8 cellular contexts compared by ENCODE assay signal in the genomic region with DNA sequence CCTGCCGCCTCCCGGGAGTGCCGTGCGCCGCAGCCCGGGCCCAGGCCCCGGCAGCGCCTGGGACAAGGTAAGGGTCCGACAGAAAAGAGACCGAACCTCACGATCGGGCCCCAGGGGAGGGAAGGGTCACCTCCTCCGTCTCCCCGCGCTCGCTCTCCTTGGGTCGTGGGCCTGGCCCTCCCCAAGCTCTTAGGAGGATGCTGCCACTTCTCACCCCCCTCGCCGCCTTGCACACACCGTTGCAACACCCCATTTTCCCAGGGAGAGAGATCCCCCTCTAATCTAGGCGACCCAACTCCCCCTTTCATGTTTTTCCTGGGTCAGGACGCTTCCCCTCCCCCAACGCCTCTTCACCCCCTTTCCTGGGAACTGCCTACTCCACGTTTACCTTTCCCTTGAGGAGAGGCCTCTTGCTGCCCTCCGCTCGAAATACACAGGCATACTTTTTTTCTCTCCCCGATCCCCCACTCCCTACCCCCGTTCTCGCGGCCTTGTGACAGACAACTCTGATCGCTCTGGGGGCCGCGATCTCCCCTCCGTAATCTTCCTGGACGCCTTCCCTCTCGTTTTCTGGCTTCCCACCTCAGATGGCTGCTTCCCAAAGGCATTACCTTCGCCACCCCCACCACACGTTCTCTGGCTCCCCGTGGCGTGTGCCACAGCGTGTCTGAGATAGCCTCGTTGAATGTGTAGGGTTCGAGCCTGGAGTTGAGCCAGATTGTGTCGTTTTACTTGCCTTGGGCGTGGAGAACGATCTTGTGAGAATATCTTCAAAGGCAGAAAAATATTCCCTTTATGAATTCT. TPM values are rescaled to one million over a fixed set of nuclear protein-coding genes. Genes with fewer than 3 reads are reported as not detected.
A peak's percentile ranks its signal among the peaks of the same experiment; 100 is the strongest.
DNase-seq lines count a peak whose midpoint lies in the region; ATAC-seq, FAIRE-seq and TF ChIP-seq lines count a peak whose summit lies in the region.

No MANE protein-coding gene starts in this region.

- TF ChIP-seq RAD21 in H1 (IDR thresholded peaks at IDR 0.05 in 1 of 2, conservative IDR thresholded peaks at IDR 0.05 in 1 of 2; ENCODE audit: low read depth in 2 of 2, low read length in 2 of 2) = no peak

- no peaks in the 10 kb centered on the region for H3K9me3 ChIP-seq in H1 (ENCODE audit: insufficient read depth in 2 of 2, low read depth in 1 of 2, low read length in 1 of 2)
- H3K9me3 ChIP-seq in mononuclear cell (ENCODE audit: low read depth, low read length) = no peaks in the 10 kb centered on the region
- no peaks in the 10 kb centered on the region for H3K9me3 ChIP-seq in stomach smooth muscle (ENCODE audit: control insufficient read depth in 2 of 2, low read length in 2 of 2)

- H3K4me2 ChIP-seq in H1 (ENCODE audit: insufficient read depth in 1 of 2, low read depth in 2 of 2, low read length in 2 of 2) = peak overlapping the region; percentile 78 to 89

- H4K91ac ChIP-seq in H1 (replicated peaks; ENCODE audit: insufficient read length, low read length) = peak overlapping the region; percentile 84

- H2BK15ac ChIP-seq in H1 (ENCODE audit: low read length) = no peak overlapping the region; the same call in 1 of the 2 replicates

- peaks cover 16% of the 10 kb centered on the region for H3K23me2 ChIP-seq in H1 (ENCODE audit: low read depth, low read length)

- no peaks in the 10 kb centered on the region for H3K27me3 ChIP-seq in H1 (replicated peaks in 1 of 4; ENCODE audit: control insufficient read depth in 3 of 4, extremely low read depth in 1 of 4, insufficient read depth in 3 of 4, low read length in 3 of 4)
- no peaks in the 10 kb centered on the region for H3K27me3 ChIP-seq in mononuclear cell (ENCODE audit: insufficient read depth, low read length)
- H3K27me3 ChIP-seq in stomach smooth muscle (ENCODE audit: control insufficient read depth in 1 of 2, insufficient read depth in 2 of 2, low read length in 2 of 2) = no peaks in the 10 kb centered on the region

- H3K36me3 ChIP-seq in H1 (ENCODE audit: control insufficient read depth in 2 of 4, insufficient read depth in 4 of 4, low read length in 3 of 4) (peaks cover 2 to 23% (median 12%) of the 10 kb centered on the region in 4 experiments; a peak in 6 of 8 replicates), stomach smooth muscle (ENCODE audit: control insufficient read depth in 2 of 2, insufficient read depth in 2 of 2, low read length in 2 of 2) (peaks cover 3 to 4% of the 10 kb centered on the region in 2 donors)

- peaks cover 5 to 27% (median 12%) of the 10 kb centered on the region in 4 experiments; a peak in 6 of 7 replicates for H3K4me1 ChIP-seq in H1 (replicated peaks in 1 of 4; ENCODE audit: control insufficient read depth in 3 of 4, insufficient read depth in 4 of 4, low read length in 3 of 4)
- peaks cover 61% of the 10 kb centered on the region for H3K4me1 ChIP-seq in mononuclear cell (ENCODE audit: insufficient read depth, low read length)
- peaks cover 32% of the 10 kb centered on the region for H3K4me1 ChIP-seq in stomach smooth muscle (ENCODE audit: control insufficient read depth, insufficient read depth, low read length)

- H3K27ac Mint-ChIP-seq in activated CD4-positive, alpha-beta memory T cell treated with anti-CD3 and anti-CD28 coated beads for 36 hours = peak overlapping the region; percentile 98

- H3K4me3 Mint-ChIP-seq in activated CD4-positive, alpha-beta memory T cell treated with anti-CD3 and anti-CD28 coated beads for 36 hours = peak overlapping the region; percentile 94

- H3K79me1 ChIP-seq in H1 (ENCODE audit: low read depth, low read length) = no peaks in the 10 kb centered on the region

- H3K27ac ChIP-seq in H1 (ENCODE audit: low read depth, low read length) (peak overlapping the region; percentile 99), stomach smooth muscle (ENCODE audit: low read length) (peak overlapping the region; percentile 97)

- CTCF ChIA-PET in activated CD4-positive, alpha-beta memory T cell treated with anti-CD3 and anti-CD28 coated beads for 36 hours (lab: Charles Lee) = interaction anchor here (1.5 kb wide), 1 partner anchor 45 kb away, joined by 6 read pairs; no protein-coding TSS in a partner anchor
- CTCF ChIA-PET in H1 (lab: Charles Lee; ENCODE audit: partially characterized antibody) = interaction anchor here (2.1 to 4.7 kb wide), 2 partner anchors 26 to 45 kb away, joined by 7 to 43 read pairs; no protein-coding TSS in a partner anchor

- H3K9me3 Mint-ChIP-seq in activated CD4-positive, alpha-beta memory T cell treated with anti-CD3 and anti-CD28 coated beads for 36 hours = no peaks in the 10 kb centered on the region

- H2AK5ac ChIP-seq in H1 (ENCODE audit: low read depth, low read length) = peak overlapping the region; percentile 92

- H2BK120ac ChIP-seq in H1 (replicated peaks; ENCODE audit: low read depth, low read length) = no peak overlapping the region

- H3K56ac ChIP-seq in H1 (replicated peaks; ENCODE audit: insufficient read length, low read depth, low read length) = peak overlapping the region; percentile 87

- H4K5ac ChIP-seq in H1 (ENCODE audit: insufficient read length, low read depth, low read length) = peak overlapping the region; percentile 52

- H3K27me3 Mint-ChIP-seq in activated CD4-positive, alpha-beta memory T cell treated with anti-CD3 and anti-CD28 coated beads for 36 hours = no peaks in the 10 kb centered on the region

- peak overlapping the region; percentile 16 for H3K14ac ChIP-seq in H1 (ENCODE audit: insufficient read length)

- H3K79me2 ChIP-seq in H1 (ENCODE audit: control insufficient read depth in 1 of 2, insufficient read depth in 2 of 2, low read length in 2 of 2) = peaks cover 79 to 86% of the 10 kb centered on the region in 2 experiments

- H2AFZ ChIP-seq in H1 (ENCODE audit: low read length) = no peak overlapping the region

- no peak overlapping the region for H2BK20ac ChIP-seq in H1 (ENCODE audit: low read length)

- 3% methylated on average over 44 of the region's 46 CpGs; no CpG with 5 or more reads in 1 of the 2 experiments for WGBS in H1 (ENCODE audit: extremely low coverage in 1 of 2, insufficient coverage in 1 of 2, insufficient read length in 1 of 2, insufficient replicate concordance in 2 of 2, low coverage in 1 of 2, low lambda C conversion rate in 2 of 2, missing lambda C conversion rate in 1 of 2), 2 experiments

- intact Hi-C loops in activated CD4-positive, alpha-beta memory T cell treated with anti-CD3 and anti-CD28 coated beads for 36 hours (cut with micrococcal nuclease) = loop anchor here (1.0 to 10.0 kb wide), 14 partner anchors 25 to 851 kb away; a partner anchor contains a TSS

- no peak overlapping the region for H3K23ac ChIP-seq in H1 (ENCODE audit: insufficient read length)

- H3K9ac ChIP-seq in H1 (replicated peaks in 1 of 4; ENCODE audit: extremely low read depth in 1 of 4, low read depth in 3 of 4, low read length in 3 of 4) (peak overlapping the region; percentile 98 to 100 (median 99)), stomach smooth muscle (ENCODE audit: low read length in 2 of 2) (peak overlapping the region; percentile 99)

- DNase-seq in ELF-1 (ENCODE audit: low read depth, low spot score) (peak; percentile 63), M059J (ENCODE audit: low read depth) (peak; percentile 43), H1 (ENCODE audit: low read depth in 1 of 2, low spot score in 2 of 2) (peak in 1 of 2 experiments; percentile 65), KG1 (lab: John Stamatoyannopoulos, UW) (no peak)
- peak; percentile 44 for DNase-seq in activated CD4-positive, alpha-beta memory T cell treated with anti-CD3 and anti-CD28 coated beads for 36 hours

- H4K8ac ChIP-seq in H1 (ENCODE audit: extremely low read depth, insufficient read depth, low read length) = peak overlapping the region; percentile 99

- peak overlapping the region; percentile 99 for H3K4ac ChIP-seq in H1 (replicated peaks; ENCODE audit: insufficient read length, low read depth, low read length)

- FAIRE-seq in H1 (lab: Jason Lieb, UNC) = no peak

- peaks cover 39% of the 10 kb centered on the region for H3K36me3 Mint-ChIP-seq in activated CD4-positive, alpha-beta memory T cell treated with anti-CD3 and anti-CD28 coated beads for 36 hours

- TF ChIP-seq CTCF in H1 (IDR thresholded peaks at IDR 0.05; ENCODE audit: control extremely low read depth in 1 of 3, insufficient read depth in 1 of 3, low read depth in 1 of 3, low read length in 3 of 3) = no peak

- H3K4me3 ChIP-seq in H1 (ENCODE audit: extremely low read depth in 1 of 4, insufficient read depth in 2 of 4, low read depth in 3 of 4, low read length in 4 of 4) (peak overlapping the region; percentile 95 to 99 (median 98)), mononuclear cell (ENCODE audit: low read length) (peak overlapping the region; percentile 94), stomach smooth muscle (ENCODE audit: low read length in 2 of 2) (peak overlapping the region; percentile 94 to 95)

- H2BK5ac ChIP-seq in H1 (ENCODE audit: low read depth, low read length) = peak overlapping the region; percentile 98

- no peak for ATAC-seq in HG03135 (IDR thresholded peaks at IDR 0.05; ENCODE audit: unreplicated experiment)

- H3K4me1 Mint-ChIP-seq in activated CD4-positive, alpha-beta memory T cell treated with anti-CD3 and anti-CD28 coated beads for 36 hours (ENCODE audit: low read depth) = peaks cover 63% of the 10 kb centered on the region

- POLR2A ChIA-PET in activated CD4-positive, alpha-beta memory T cell treated with anti-CD3 and anti-CD28 coated beads for 36 hours (lab: Charles Lee) = interaction anchor here (1.1 to 5.8 kb wide), 7 partner anchors 14 to 395 kb away, joined by 3 to 72 read pairs (median 7); a partner anchor contains a TSS
- POLR2A ChIA-PET in H1 (lab: Charles Lee; ENCODE audit: partially characterized antibody) = interaction anchor here (0.8 to 10.0 kb wide), 28 partner anchors 9 to 405 kb away, joined by 3 to 300 read pairs (median 10); a partner anchor contains a TSS

- H2BK12ac ChIP-seq in H1 (ENCODE audit: low read depth, low read length) = peak overlapping the region; percentile 52

- H3K18ac ChIP-seq in H1 (ENCODE audit: extremely low read depth, low read length) = peak overlapping the region; percentile 62

- TF ChIP-seq POLR2A in H1 (IDR thresholded peaks at IDR 0.05; ENCODE audit: control extremely low read depth in 1 of 2, low read depth in 2 of 2, low read length in 2 of 2) = peak; percentile 29 to 54

- TF ChIP-seq EP300 in H1 (IDR thresholded peaks at IDR 0.05; ENCODE audit: borderline replicate concordance in 1 of 2, low read depth in 2 of 2, low read length in 2 of 2) = no peak

- peaks cover 16 to 22% of the 10 kb centered on the region in 2 experiments for H4K20me1 ChIP-seq in H1 (replicated peaks in 1 of 2; ENCODE audit: control insufficient read depth in 1 of 2, insufficient read depth in 2 of 2, low read length in 2 of 2)

RNA-seq across cellular contexts. Expression of a gene that starts 0.7 kb away (rescaled TPM):
- 39.5 and 57.2 TPM in 2 replicates for total RNA-seq in M059J (2014; rRNA removed; shearing (Covaris generic))
- total RNA-seq in activated CD4-positive, alpha-beta memory T cell treated with anti-CD3 and anti-CD28 coated beads for 36 hours = 100 to 1,000 TPM in 1 of 2 experiments, 10 to 100 TPM in 1; 98.0 to 103 TPM
- total RNA-seq in H1 (2021; fragmentation: NEBNext Ultra II Directional; extraction: Animal tissue kit (Norgen Biotek cat#: 25700)) = 223 and 234 TPM in 2 replicates
- 98.2 and 108 TPM in 2 replicates for polyA plus RNA-seq in H1 (2011; rRNA removed)
- 119 TPM for polyA plus RNA-seq in H1 (2011; cell fraction: cytosol; rRNA removed)
- 455 TPM for polyA plus RNA-seq in H1 (2011; cell fraction: nucleus; rRNA removed)
- 155 to 216 TPM (median 176 TPM) in 4 replicates for polyA plus RNA-seq in H1 (2012, experiment 1 of 2)
- polyA plus RNA-seq in H1 (2012, experiment 2 of 2) = 34.4 TPM
- polyA plus RNA-seq in H1 (2013, experiment 1 of 2) = 232 TPM
- 212 TPM for polyA plus RNA-seq in H1 (2013, experiment 2 of 2)
- polyA minus RNA-seq in H1 (2011; rRNA and poly(A)+ RNA removed) = 198 and 273 TPM in 2 replicates
- polyA minus RNA-seq in H1 (2011; cell fraction: cytosol; rRNA and poly(A)+ RNA removed) = 129 TPM
- 396 TPM for polyA minus RNA-seq in H1 (2011; cell fraction: nucleus; rRNA and poly(A)+ RNA removed)
- 79.2 TPM for total RNA-seq in mononuclear cell

RNA-seq across cellular contexts. Expression of a gene that starts 35.3 kb away (rescaled TPM):
- 24.4 and 29.3 TPM in 2 replicates for total RNA-seq in M059J (2014; rRNA removed; shearing (Covaris generic))
- total RNA-seq in activated CD4-positive, alpha-beta memory T cell treated with anti-CD3 and anti-CD28 coated beads for 36 hours = 10 to 100 TPM; 55.8 to 60.6 TPM
- total RNA-seq in H1 (2021; fragmentation: NEBNext Ultra II Directional; extraction: Animal tissue kit (Norgen Biotek cat#: 25700)) = 62.6 and 68.9 TPM in 2 replicates
- 16.4 and 26.7 TPM in 2 replicates for polyA plus RNA-seq in H1 (2011; rRNA removed)
- polyA plus RNA-seq in H1 (2011; cell fraction: cytosol; rRNA removed) = 31.0 TPM
- polyA plus RNA-seq in H1 (2011; cell fraction: nucleus; rRNA removed) = 16.1 TPM
- 49.6 to 67.5 TPM (median 60.3 TPM) in 4 replicates for polyA plus RNA-seq in H1 (2012, experiment 1 of 2)
- polyA plus RNA-seq in H1 (2012, experiment 2 of 2) = 5.7 TPM
- polyA plus RNA-seq in H1 (2013, experiment 1 of 2) = 24.9 TPM
- polyA plus RNA-seq in H1 (2013, experiment 2 of 2) = 29.4 TPM
- polyA minus RNA-seq in H1 (2011; rRNA and poly(A)+ RNA removed) = 76.6 and 83.1 TPM in 2 replicates
- polyA minus RNA-seq in H1 (2011; cell fraction: cytosol; rRNA and poly(A)+ RNA removed) = 22.8 TPM
- polyA minus RNA-seq in H1 (2011; cell fraction: nucleus; rRNA and poly(A)+ RNA removed) = 34.8 TPM
- total RNA-seq in mononuclear cell = 62.0 TPM
